Comparison of ENCODE assay signal across 15 cellular contexts in genomic region chr1:77639056-77639455, GRCh38.
DNase-seq lines count a peak whose midpoint lies in the region; ATAC-seq, FAIRE-seq and TF ChIP-seq lines count a peak whose summit lies in the region.
"Had no signal": no experiment of that assay in that cellular context is flagged by ENCODE, and none has a peak within 500 bp of the region (broad histone marks: within the 10 kb centered on the region; RNA-seq: fewer than 3 reads in every experiment).

No MANE protein-coding gene starts in this region.

- peak; percentile 3 for DNase-seq in AG04449 (ENCODE audit: low read depth, low spot score)
- DNase-seq in H54 (ENCODE audit: insufficient read length, low spot score) = peak; percentile 13
- DNase-seq in adipocyte (ENCODE audit: low read depth) = peak; percentile 42
- peak; percentile 42 for DNase-seq in glomerular visceral epithelial cell (ENCODE audit: extremely low spot score)
- no peak for DNase-seq in C1 segment of cervical spinal cord (lab: John Stamatoyannopoulos, UW)
- DNase-seq: activated CD4-positive, CD25-positive, alpha-beta regulatory T cell; activated T-cell treated with anti-CD3 and anti-CD28 coated beads, Interleukin-2, amount 50 U/mL, for 24 hours; erythroblast; immature natural killer cell; Kasumi-1; NCI-H2029 treated with DMSO at 0.1 percent for 48 hours; SJCRH30 had no signal

- ATAC-seq in GM19035 (IDR thresholded peaks at IDR 0.05; ENCODE audit: unreplicated experiment) = no peak
- ATAC-seq in GM21786 (IDR thresholded peaks at IDR 0.05; ENCODE audit: unreplicated experiment) = no peak
- ATAC-seq in HG02884 (IDR thresholded peaks at IDR 0.05; ENCODE audit: unreplicated experiment) = no peak

- H3K4me1 ChIP-seq in adipocyte (ENCODE audit: control insufficient read depth, insufficient read depth, low read length) = peaks cover 10% of the 10 kb centered on the region
- H3K4me1 ChIP-seq: SJCRH30 had no signal

- no peak overlapping the region for H3K4me3 ChIP-seq in AG04449 (ENCODE audit: low read depth, low read length)
- H3K4me3 ChIP-seq in adipocyte (ENCODE audit: low read length) = no peak overlapping the region
- H3K4me3 ChIP-seq: SJCRH30 had no signal

- peaks cover 10% of the 10 kb centered on the region for H3K36me3 ChIP-seq in adipocyte (ENCODE audit: control insufficient read depth, insufficient read depth, low read length, severe bottlenecking)

- H3K9ac ChIP-seq in adipocyte (ENCODE audit: low read length) = no peak overlapping the region

- TF ChIP-seq CTCF in AG04449 (IDR thresholded peaks at IDR 0.05; ENCODE audit: insufficient read depth, low read length, missing control alignments) = no peak

- POLR2A ChIA-PET in AG04449 (lab: Yijun Ruan, JAX) = no interaction called here

- no peak for TF ChIP-seq POLR2A in H54 (IDR thresholded peaks at IDR 0.05; ENCODE audit: low read depth, low read length)

- peak; percentile 87 for FAIRE-seq in H54 (lab: Jason Lieb, UNC)

- CTCF ChIA-PET in AG04449 (lab: Yijun Ruan, JAX) = interaction anchor here (0.7 to 1.2 kb wide), 2 partner anchors 9 to 115 kb away, joined by 4 to 6 read pairs; no protein-coding TSS in a partner anchor

- no peaks in the 10 kb centered on the region for H3K27me3 ChIP-seq in adipocyte (replicated peaks; ENCODE audit: control insufficient read depth, insufficient read depth, low read length)
- H3K27me3 ChIP-seq: SJCRH30 had no signal

- H3K9me3 ChIP-seq in adipocyte (ENCODE audit: control insufficient read depth, low read length) = no peaks in the 10 kb centered on the region
- H3K9me3 ChIP-seq: SJCRH30 had no signal

Comparison
In these comparisons a context has a peak if more than half of its experiments do, and no peak if none do; other contexts are left out.
1. DNase-seq: peak in AG04449 (single experiment), H54 (single experiment), adipocyte (single experiment) and glomerular visceral epithelial cell (single experiment); none in C1 segment of cervical spinal cord (0 of 14).